ENCODE assay signal across 22 cellular contexts in the genomic region with DNA sequence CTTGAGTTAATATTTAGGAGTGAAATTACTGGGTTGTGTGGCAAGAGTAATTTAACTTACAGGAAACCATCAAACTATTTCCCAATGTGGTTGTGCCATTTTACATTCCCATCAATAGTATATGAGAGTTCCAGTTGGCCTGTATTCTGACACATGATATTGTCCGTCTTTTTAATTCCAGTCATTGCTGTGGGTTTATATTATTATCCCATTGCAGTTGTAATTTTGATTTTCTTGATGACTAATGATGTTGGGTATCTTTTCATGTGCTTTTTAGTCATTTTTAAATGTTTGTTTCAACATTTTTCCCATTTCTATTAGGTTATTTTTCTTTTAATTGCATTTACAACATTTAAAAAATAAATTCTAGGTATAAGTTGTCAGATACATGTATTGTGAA.
DNase-seq lines count a peak whose midpoint lies in the region; ATAC-seq, FAIRE-seq and TF ChIP-seq lines count a peak whose summit lies in the region.
"Had no signal": no experiment of that assay in that cellular context is flagged by ENCODE, and none has a peak within 500 bp of the region (broad histone marks: within the 10 kb centered on the region; RNA-seq: fewer than 3 reads in every experiment).

No MANE protein-coding gene starts in this region.

- TF ChIP-seq POLR2A in upper lobe of left lung (IDR thresholded peaks at IDR 0.05) (no peak), H54 (IDR thresholded peaks at IDR 0.05; ENCODE audit: low read depth, low read length) (no peak)

- H3K36me3 Mint-ChIP-seq in stimulated activated effector memory CD8-positive, alpha-beta T cell treated with anti-CD3 and anti-CD28 coated beads, Interleukin-12 subunit alpha, Interleukin-12 subunit beta, amount 100 ng/mL, for 72 hours, result no peaks in the 10 kb centered on the region
- peaks cover 20% of the 10 kb centered on the region for H3K36me3 Mint-ChIP-seq in natural killer cell treated with Interleukin-12 subunit alpha and Interleukin-12 subunit beta and Interleukin-15 and Interleukin-18, amount 100 ng/mL, for 72 hours

- TF ChIP-seq EP300 in upper lobe of left lung (IDR thresholded peaks at IDR 0.05), result no peak

- TF ChIP-seq CTCF in AG09309 (IDR thresholded peaks at IDR 0.05; ENCODE audit: control insufficient read depth, insufficient read depth, low read depth, low read length, missing control alignments) (no peak), fibroblast of villous mesenchyme (IDR thresholded peaks at IDR 0.05; ENCODE audit: insufficient read depth, low read depth, low read length) (no peak), upper lobe of left lung (IDR thresholded peaks at IDR 0.05) (no peak)

- H3K4me3 Mint-ChIP-seq in stimulated activated effector memory CD8-positive, alpha-beta T cell treated with anti-CD3 and anti-CD28 coated beads, Interleukin-12 subunit alpha, Interleukin-12 subunit beta, amount 100 ng/mL, for 72 hours, result no peak overlapping the region
- H3K4me3 Mint-ChIP-seq in natural killer cell treated with Interleukin-12 subunit alpha and Interleukin-12 subunit beta and Interleukin-15 and Interleukin-18, amount 100 ng/mL, for 72 hours, result no peak overlapping the region
- H3K4me3 Mint-ChIP-seq: activated naive CD8-positive, alpha-beta T cell treated with anti-CD3 and anti-CD28 coated beads, Interleukin-2, amount 50 U/mL, for 24 hours; stimulated activated naive CD8-positive, alpha-beta T cell treated with anti-CD3 and anti-CD28 coated beads, Interleukin-15, Interleukin-2, amounts not matched to agents 100 ng/mL and 50 ng/mL, for 24 hours had no signal

- H3K27me3 Mint-ChIP-seq in natural killer cell treated with Interleukin-12 subunit alpha and Interleukin-12 subunit beta and Interleukin-15 and Interleukin-18, amount 100 ng/mL, for 72 hours, result peaks cover 5 to 14% of the 10 kb centered on the region in 2 donors

- 75 to 84% methylated on average over 1 of the region's 1 CpG for WGBS in upper lobe of left lung, 2 donors

- H3K4me3 ChIP-seq in AG09309 (ENCODE audit: control insufficient read depth, low read depth, low read length) (no peak overlapping the region), fibroblast of villous mesenchyme (ENCODE audit: low read depth, low read length) (no peak overlapping the region), upper lobe of left lung (no peak overlapping the region)
- H3K4me3 ChIP-seq: left ventricle myocardium inferior, upper lobe of right lung had no signal

- no peaks in the 10 kb centered on the region for H3K4me1 ChIP-seq in upper lobe of left lung
- H3K4me1 ChIP-seq: left ventricle myocardium inferior, upper lobe of right lung had no signal

- no peak overlapping the region for H3K27ac ChIP-seq in upper lobe of left lung
- H3K27ac ChIP-seq: left ventricle myocardium inferior, upper lobe of right lung had no signal

- DNase-seq in AG09309 (ENCODE audit: low read depth) (peak; percentile 88), HS-27A (ENCODE audit: low read depth) (peak; percentile 83), astrocyte of the hippocampus (ENCODE audit: low read depth, low spot score) (peak; percentile 16), fibroblast of villous mesenchyme (ENCODE audit: low read depth) (peak; percentile 63), upper lobe of left lung (no peak), H54 (ENCODE audit: insufficient read length, low spot score) (no peak)
- DNase-seq in stimulated activated effector memory CD8-positive, alpha-beta T cell treated with anti-CD3 and anti-CD28 coated beads, Interleukin-12 subunit alpha, Interleukin-12 subunit beta, amount 100 ng/mL, for 72 hours (ENCODE audit: low spot score in 2 of 2), result no peak
- no peak for DNase-seq in natural killer cell treated with Interleukin-12 subunit alpha and Interleukin-12 subunit beta and Interleukin-15 and Interleukin-18, amount 100 ng/mL, for 72 hours (ENCODE audit: low spot score)
- DNase-seq: activated naive CD8-positive, alpha-beta T cell treated with anti-CD3 and anti-CD28 coated beads, Interleukin-2, amount 50 U/mL, for 24 hours; AML-193; Karpas-422; left ventricle myocardium inferior; NCI-H1105; NCI-H774; nucleus accumbens; OCI-M1; right cardiac atrium; upper lobe of right lung had no signal

- no peak for ATAC-seq in stimulated activated effector memory CD8-positive, alpha-beta T cell treated with anti-CD3 and anti-CD28 coated beads, Interleukin-12 subunit alpha, Interleukin-12 subunit beta, amount 100 ng/mL, for 72 hours
- no peak for ATAC-seq in natural killer cell treated with Interleukin-12 subunit alpha and Interleukin-12 subunit beta and Interleukin-15 and Interleukin-18, amount 100 ng/mL, for 72 hours
- no peak for ATAC-seq in upper lobe of left lung (ENCODE audit: low FRiP score in 2 of 2)
- ATAC-seq: activated CD4-positive, CD25-positive, alpha-beta regulatory T cell treated with anti-CD3 and anti-CD28 coated beads, Interleukin-2, amount 50 U/mL, for 24 hours; activated naive CD8-positive, alpha-beta T cell treated with anti-CD3 and anti-CD28 coated beads, Interleukin-2, amount 50 U/mL, for 24 hours; right cardiac atrium; upper lobe of right lung had no signal

- H3K27ac Mint-ChIP-seq in stimulated activated effector memory CD8-positive, alpha-beta T cell treated with anti-CD3 and anti-CD28 coated beads, Interleukin-12 subunit alpha, Interleukin-12 subunit beta, amount 100 ng/mL, for 72 hours, result no peak overlapping the region
- no peak overlapping the region for H3K27ac Mint-ChIP-seq in natural killer cell treated with Interleukin-12 subunit alpha and Interleukin-12 subunit beta and Interleukin-15 and Interleukin-18, amount 100 ng/mL, for 72 hours
- H3K27ac Mint-ChIP-seq: activated naive CD8-positive, alpha-beta T cell treated with anti-CD3 and anti-CD28 coated beads, Interleukin-2, amount 50 U/mL, for 24 hours; activated T-helper 2 cell treated with anti-CD3 and anti-CD28 coated beads, Interferon-gamma antibody, Interleukin-2, Interleukin-4, amounts not matched to agents 10 μg/mL and 5 μg/mL and 100 μg/mL, durations not matched to agents 14 hours and 24 hours and 36 hours; stimulated activated naive CD8-positive, alpha-beta T cell treated with anti-CD3 and anti-CD28 coated beads, Interleukin-15, Interleukin-2, amounts not matched to agents 100 ng/mL and 50 ng/mL, for 24 hours had no signal

- H3K9me3 ChIP-seq in upper lobe of left lung, result no peaks in the 10 kb centered on the region
- H3K9me3 ChIP-seq: upper lobe of right lung had no signal

- H3K4me1 Mint-ChIP-seq in stimulated activated effector memory CD8-positive, alpha-beta T cell treated with anti-CD3 and anti-CD28 coated beads, Interleukin-12 subunit alpha, Interleukin-12 subunit beta, amount 100 ng/mL, for 72 hours, result peaks cover 7% of the 10 kb centered on the region
- peaks cover 6 to 10% of the 10 kb centered on the region in 2 donors for H3K4me1 Mint-ChIP-seq in natural killer cell treated with Interleukin-12 subunit alpha and Interleukin-12 subunit beta and Interleukin-15 and Interleukin-18, amount 100 ng/mL, for 72 hours (ENCODE audit: low read depth in 2 of 2)

- H3K36me3 ChIP-seq in upper lobe of left lung, result no peaks in the 10 kb centered on the region
- H3K36me3 ChIP-seq: left ventricle myocardium inferior, upper lobe of right lung had no signal

- no peaks in the 10 kb centered on the region for H3K27me3 ChIP-seq in upper lobe of left lung
- H3K27me3 ChIP-seq: upper lobe of right lung had no signal

- H3K9me3 Mint-ChIP-seq in stimulated activated effector memory CD8-positive, alpha-beta T cell treated with anti-CD3 and anti-CD28 coated beads, Interleukin-12 subunit alpha, Interleukin-12 subunit beta, amount 100 ng/mL, for 72 hours, result peaks cover 5% of the 10 kb centered on the region
- peaks cover 6% of the 10 kb centered on the region for H3K9me3 Mint-ChIP-seq in natural killer cell treated with Interleukin-12 subunit alpha and Interleukin-12 subunit beta and Interleukin-15 and Interleukin-18, amount 100 ng/mL, for 72 hours

- FAIRE-seq in H54 (lab: Jason Lieb, UNC), result no peak
- FAIRE-seq: GM19239 had no signal

Comparison
In these comparisons a context has a peak if more than half of its experiments do, and no peak if none do; other contexts are left out.
1. DNase-seq: peak in AG09309 (single experiment), HS-27A (single experiment), astrocyte of the hippocampus (single experiment) and fibroblast of villous mesenchyme (single experiment); none in stimulated activated effector memory CD8-positive, alpha-beta T cell treated with anti-CD3 and anti-CD28 coated beads, Interleukin-12 subunit alpha, Interleukin-12 subunit beta, amount 100 ng/mL, for 72 hours (0 of 2), natural killer cell treated with Interleukin-12 subunit alpha and Interleukin-12 subunit beta and Interleukin-15 and Interleukin-18, amount 100 ng/mL, for 72 hours (single experiment), upper lobe of left lung (0 of 2) and H54 (single experiment).